12 cellular contexts compared by ENCODE assay signal in genomic region chr15:43218908-43219706, GRCh38. TPM values are rescaled to one million over a fixed set of nuclear protein-coding genes. Genes with fewer than 3 reads are reported as not detected.
DNase-seq lines count a peak whose midpoint lies in the region; ATAC-seq, FAIRE-seq and TF ChIP-seq lines count a peak whose summit lies in the region.
"Had no signal": no experiment of that assay in that cellular context is flagged by ENCODE, and none has a peak within 500 bp of the region (broad histone marks: within the 10 kb centered on the region; RNA-seq: fewer than 3 reads in every experiment).

No MANE protein-coding gene starts in this region.

- CTCF ChIA-PET in mammary epithelial cell (lab: Charles Lee; ENCODE audit: low non-redundant PET), result interaction anchor here (0.6 to 0.7 kb wide), 7 partner anchors 19 to 1011 kb away, joined by 3 to 6 read pairs (median 3); partner anchors contain the start of gene TGM5

- WGBS in mammary epithelial cell (ENCODE audit: low coverage, missing lambda C conversion rate), result 3% methylated on average over 13 of the region's 13 CpGs
- 59 to 71% methylated on average over 13 of the region's 13 CpGs for WGBS in testis, 2 donors

- BruUV-seq in mammary epithelial cell (replicated peaks; lab: Mats Ljungman, UMichigan), result no TSS peak

- H3K36me3 ChIP-seq in mammary epithelial cell (ENCODE audit: insufficient read depth, low read length) (no peaks in the 10 kb centered on the region), testis (ENCODE audit: low read depth, missing control alignments) (no peaks in the 10 kb centered on the region)

- DNase-seq in DMS53 (lab: John Stamatoyannopoulos, UW) (peak; percentile 30), DMS53 treated with DMSO at 0.1 percent for 48 hours (lab: John Stamatoyannopoulos, UW; ENCODE audit: unreplicated experiment) (no peak), HTR-8/SVneo (ENCODE audit: insufficient read length, low spot score) (peak; percentile 44), mammary epithelial cell (peak; percentile 95), left kidney (ENCODE audit: low read depth, low spot score) (peak; percentile 81), testis (no peak), NCI-H146 (lab: John Stamatoyannopoulos, UW) (no peak)
- DNase-seq: NCI-H524, psoas muscle had no signal

- H3K4me1 ChIP-seq in mammary epithelial cell (ENCODE audit: insufficient read depth, low read length), result peaks cover 13% of the 10 kb centered on the region
- no peaks in the 10 kb centered on the region for H3K4me1 ChIP-seq in testis
- H3K4me1 ChIP-seq: psoas muscle had no signal

- H3K4me3 ChIP-seq in mammary epithelial cell (replicated peaks in 1 of 3; ENCODE audit: insufficient read depth in 1 of 3, low read depth in 2 of 3, low read length in 3 of 3) (peak overlapping the region in 1 of 3 experiments; percentile 7), testis (no peak overlapping the region)
- H3K4me3 ChIP-seq: psoas muscle had no signal

- no peaks in the 10 kb centered on the region for H3K79me2 ChIP-seq in mammary epithelial cell (ENCODE audit: insufficient read depth, low read length)

- ATAC-seq in GM19324 (IDR thresholded peaks at IDR 0.05; ENCODE audit: low FRiP score, unreplicated experiment), result no peak
- ATAC-seq: psoas muscle; stimulated activated effector memory CD8-positive, alpha-beta T cell treated with anti-CD3 and anti-CD28 coated beads, Interleukin-12 subunit alpha, Interleukin-12 subunit beta, amount 100 ng/mL, for 72 hours had no signal

- H3K27ac ChIP-seq in mammary epithelial cell (ENCODE audit: insufficient read depth, low read depth, low read length) (peak overlapping the region; percentile 73), testis (no peak overlapping the region)
- H3K27ac ChIP-seq: psoas muscle had no signal

- no peaks in the 10 kb centered on the region for H3K27me3 ChIP-seq in mammary epithelial cell (ENCODE audit: insufficient read depth, low read length)
- H3K27me3 ChIP-seq in testis, result no peaks in the 10 kb centered on the region

- no peaks in the 10 kb centered on the region for H3K9me3 ChIP-seq in mammary epithelial cell (replicated peaks; ENCODE audit: insufficient read depth, low read length)
- H3K9me3 ChIP-seq in testis, result no peaks in the 10 kb centered on the region
- H3K9me3 ChIP-seq: psoas muscle had no signal

- TF ChIP-seq CTCF in mammary epithelial cell (conservative IDR thresholded peaks at IDR 0.05 in 1 of 2, IDR thresholded peaks at IDR 0.05 in 1 of 2; ENCODE audit: extremely low read depth in 1 of 2, insufficient read depth in 1 of 2, low read depth in 1 of 2, low read length in 2 of 2) (peak; percentile 72 to 88), testis (IDR thresholded peaks at IDR 0.05) (no peak)

- peak overlapping the region; percentile 87 for H2AFZ ChIP-seq in mammary epithelial cell (ENCODE audit: low read depth, low read length)

- H3K9ac ChIP-seq in mammary epithelial cell (ENCODE audit: insufficient read depth, low read length), result peak overlapping the region; percentile 22

- no peaks in the 10 kb centered on the region for H4K20me1 ChIP-seq in mammary epithelial cell (ENCODE audit: insufficient read depth, low read length)

- TF ChIP-seq POLR2A in testis (IDR thresholded peaks at IDR 0.05), result no peak

- no peak for FAIRE-seq in HTR-8/SVneo (lab: Jason Lieb, UNC)

- peak overlapping the region; percentile 51 for H3K4me2 ChIP-seq in mammary epithelial cell (ENCODE audit: insufficient read depth, low read depth, low read length)

- dilution Hi-C loops in mammary epithelial cell (cut with HindIII; ENCODE audit: low sequenced_read_pairs), result no loop called here

- in situ Hi-C loops in mammary epithelial cell (cut with MboI; ENCODE audit: low sequenced_read_pairs in 2 of 2), result no loop called here

- intact Hi-C loops in mammary epithelial cell (cut with micrococcal nuclease), result no loop called here
- intact Hi-C loops in testis (cut with DNase I; ENCODE audit: low total_unique reads), result no loop called here

RNA-seq across cellular contexts. Expression of gene EPB42, which starts 1.7 kb away (rescaled TPM):
- not detected for total RNA-seq in mammary epithelial cell
- polyA plus RNA-seq in mammary epithelial cell, result not detected
- polyA minus RNA-seq in mammary epithelial cell, result not detected
- total RNA-seq in testis, result 1 to 10 TPM; 6.8 to 7.5 TPM
- 3.6 TPM for polyA plus RNA-seq in testis (ENCODE audit: insufficient read depth, low read depth, low replicate concordance)
- total RNA-seq: A172 had no signal
- polyA plus RNA-seq: psoas muscle had no signal

RNA-seq across cellular contexts. Expression of gene CCNDBP1, which starts 33.9 kb away (rescaled TPM):
- total RNA-seq in mammary epithelial cell, result 10 to 100 TPM; 41.3 to 82.5 TPM
- polyA plus RNA-seq in mammary epithelial cell, result 44.1 TPM
- 18.6 TPM for polyA minus RNA-seq in mammary epithelial cell
- 10 to 100 TPM; 63.7 to 83.6 TPM for total RNA-seq in testis
- 60.5 TPM for polyA plus RNA-seq in testis (ENCODE audit: insufficient read depth, low read depth, low replicate concordance)

RNA-seq across cellular contexts. Expression of gene TGM5, which starts 47.6 kb away (rescaled TPM):
- 1 to 10 TPM in 1 of 2 donors, not detected in 1; 1.2 TPM for total RNA-seq in mammary epithelial cell
- not detected for polyA plus RNA-seq in mammary epithelial cell
- polyA minus RNA-seq in mammary epithelial cell, result not detected
- 1 to 10 TPM in 1 of 2 donors, under 1 TPM in 1; 0.43 to 2.1 TPM for total RNA-seq in testis
- 0.24 TPM for polyA plus RNA-seq in testis (ENCODE audit: insufficient read depth, low read depth, low replicate concordance)
- total RNA-seq: A172 had no signal

Comparison
In these comparisons a context has a peak if more than half of its experiments do, and no peak if none do; other contexts are left out.
1. DNase-seq: peak in DMS53 (single experiment), HTR-8/SVneo (single experiment), mammary epithelial cell (single experiment) and left kidney (single experiment); none in DMS53 treated with DMSO at 0.1 percent for 48 hours (single experiment), testis (single experiment) and NCI-H146 (single experiment).
2. CTCF ChIP-seq: peak in mammary epithelial cell (2 of 2); none in testis (0 of 3).
3. RNA of gene EPB42, which starts 1.7 kb away (total RNA-seq): 6.8 to 7.5 TPM in testis; not detected in mammary epithelial cell; every median in the first group is over 4 times any median in the second.